ENCODE assay signal across 15 cellular contexts in the genomic region with DNA sequence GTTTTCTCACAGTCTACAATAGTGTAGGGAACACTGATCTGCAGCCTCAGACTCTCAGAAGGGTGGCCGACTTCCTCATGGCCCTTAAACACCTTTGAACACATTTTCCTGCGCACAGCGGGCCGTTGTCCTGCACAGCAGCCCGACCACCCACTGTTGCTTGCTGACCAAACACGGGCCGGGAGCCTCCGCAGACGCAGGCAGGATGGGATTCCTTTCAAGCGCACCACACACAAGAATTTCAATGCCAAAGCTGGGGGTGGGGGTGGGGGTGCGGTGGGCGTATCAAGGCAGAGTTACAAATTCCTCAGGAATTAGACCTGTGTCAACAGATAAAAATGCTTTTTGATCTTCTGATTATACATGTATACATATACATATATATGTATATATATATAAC.
DNase-seq lines count a peak whose midpoint lies in the region; ATAC-seq and TF ChIP-seq lines count a peak whose summit lies in the region.
"Had no signal": no experiment of that assay in that cellular context is flagged by ENCODE, and none has a peak within 500 bp of the region (broad histone marks: within the 10 kb centered on the region; RNA-seq: fewer than 3 reads in every experiment).

No MANE protein-coding gene starts in this region.

- DNase-seq in HCT116 (ENCODE audit: low read depth, low spot score) (no peak), RWPE2 (ENCODE audit: low spot score) (no peak), esophagus muscularis mucosa (ENCODE audit: extremely low spot score) (no peak), osteocyte (ENCODE audit: extremely low spot score, unreplicated experiment) (no peak), midbrain (lab: John Stamatoyannopoulos, UW) (no peak), NK-92 (lab: John Stamatoyannopoulos, UW; ENCODE audit: unreplicated experiment) (no peak)
- DNase-seq in stimulated activated CD4-positive, alpha-beta T cell treated with anti-CD3 and anti-CD28 coated beads, Interleukin-2, amount 100 ng/mL, for 24 hours = no peak
- DNase-seq: activated CD4-positive, alpha-beta T cell treated with anti-CD3 and anti-CD28 coated beads, Interleukin-2, amount 50 U/mL, for 48 hours; activated naive CD4-positive, alpha-beta T cell treated with anti-CD3 and anti-CD28 coated beads, Interleukin-2, amount 50 U/mL, for 16 hours; CD4-positive, alpha-beta T cell; kidney glomerular epithelial cell; PC-3; T-helper 17 cell had no signal

- no peak overlapping the region for H3K9ac ChIP-seq in HCT116 (ENCODE audit: low read length)

- no peak overlapping the region for H2AFZ ChIP-seq in HCT116 (ENCODE audit: low read depth, low read length, poor library complexity, severe bottlenecking)

- peak overlapping the region; percentile 31 for H3K27ac Mint-ChIP-seq in osteocyte (ENCODE audit: unreplicated experiment)
- H3K27ac Mint-ChIP-seq: CD4-positive, alpha-beta T cell; T-helper 17 cell had no signal

- H3K27me3 Mint-ChIP-seq in osteocyte (ENCODE audit: unreplicated experiment) = no peaks in the 10 kb centered on the region
- H3K27me3 Mint-ChIP-seq: CD4-positive, alpha-beta T cell; T-helper 17 cell had no signal

- CTCF ChIA-PET in HCT116 (lab: Charles Lee) = interaction anchor here (3.0 kb wide), 1 partner anchor 11 kb away, joined by 15 read pairs; no protein-coding TSS in a partner anchor

- H3K27ac ChIP-seq in HCT116 (ENCODE audit: low read depth, low read length) (no peak overlapping the region), RWPE2 (ENCODE audit: poor library complexity, severe bottlenecking) (peak overlapping the region; percentile 71), esophagus muscularis mucosa (replicated peaks in 1 of 4) (peak overlapping the region; percentile 56 to 69 (median 62))
- H3K27ac ChIP-seq: coronary artery, skin epidermis had no signal

- WGBS in esophagus muscularis mucosa = 61% methylated on average over 12 of the region's 12 CpGs

- H3K36me3 Mint-ChIP-seq in osteocyte (ENCODE audit: unreplicated experiment) = peaks cover 2% of the 10 kb centered on the region

- H3K27me3 ChIP-seq in HCT116 (ENCODE audit: insufficient read depth, low read length) (no peaks in the 10 kb centered on the region), RWPE2 (ENCODE audit: insufficient read depth, poor library complexity, severe bottlenecking) (no peaks in the 10 kb centered on the region), esophagus muscularis mucosa (no peaks in the 10 kb centered on the region)

- intact Hi-C loops in HCT116 (cut with micrococcal nuclease) = no loop called here
- intact Hi-C loops in esophagus muscularis mucosa (cut with DNase I) = no loop called here

- POLR2A ChIA-PET in HCT116 (lab: Charles Lee) = no interaction called here

- no peaks in the 10 kb centered on the region for H3K9me2 ChIP-seq in HCT116 (ENCODE audit: insufficient read depth)

- RAD21 ChIA-PET in HCT116 (lab: Charles Lee; ENCODE audit: low non-redundant PET in 1 of 2, low total read pairs in 2 of 2, uncharacterized antibody in 2 of 2, unreplicated experiment in 2 of 2) = no interaction called here

- no peak overlapping the region for H3K4me3 ChIP-seq in HCT116 (replicated peaks in 1 of 2; ENCODE audit: low read depth in 1 of 2, low read length in 2 of 2)
- H3K4me3 ChIP-seq in RWPE2 (ENCODE audit: severe bottlenecking) = no peak overlapping the region
- peak overlapping the region in 1 of 4 donors; percentile 20 for H3K4me3 ChIP-seq in esophagus muscularis mucosa
- H3K4me3 ChIP-seq: coronary artery, skin epidermis had no signal

- H3K36me3 ChIP-seq in HCT116 (ENCODE audit: control insufficient read depth in 1 of 2, insufficient read depth in 2 of 2, low read length in 2 of 2) (no peaks in the 10 kb centered on the region), RWPE2 (ENCODE audit: low read depth) (no peaks in the 10 kb centered on the region; the same call in 1 of the 2 replicates), esophagus muscularis mucosa (no peaks in the 10 kb centered on the region)

- BruUV-seq in HCT116 (replicated peaks; lab: Mats Ljungman, UMichigan) = no TSS peak

- TF ChIP-seq CTCF in HCT116 (IDR thresholded peaks at IDR 0.05 in 2 of 3, conservative IDR thresholded peaks at IDR 0.05 in 1 of 3; ENCODE audit: borderline replicate concordance in 1 of 3, insufficient read depth in 1 of 3, low read depth in 2 of 3, low read length in 2 of 3) (no peak), RWPE2 (IDR thresholded peaks at IDR 0.05; ENCODE audit: poor library complexity, severe bottlenecking) (no peak), esophagus muscularis mucosa (IDR thresholded peaks at IDR 0.05) (no peak), osteocyte (IDR thresholded peaks at IDR 0.05) (no peak)

- no peak for TF ChIP-seq RAD21 in HCT116 (IDR thresholded peaks at IDR 0.05; ENCODE audit: low read depth)

- peaks cover 12 to 18% of the 10 kb centered on the region in 2 experiments for H3K4me1 ChIP-seq in HCT116 (ENCODE audit: control insufficient read depth in 1 of 2, insufficient read depth in 2 of 2, low read length in 2 of 2)
- peaks cover 42% of the 10 kb centered on the region for H3K4me1 ChIP-seq in RWPE2 (ENCODE audit: insufficient read depth, poor library complexity, severe bottlenecking)
- peaks cover 5 to 51% (median 39%) of the 10 kb centered on the region in 4 donors for H3K4me1 ChIP-seq in esophagus muscularis mucosa

- TF ChIP-seq POLR2A in HCT116 (IDR thresholded peaks at IDR 0.05; ENCODE audit: borderline replicate concordance, extremely low read depth, insufficient read depth, insufficient read length) = no peak
- TF ChIP-seq POLR2A in esophagus muscularis mucosa (IDR thresholded peaks at IDR 0.05; ENCODE audit: low read depth) = no peak

- no peaks in the 10 kb centered on the region for H4K20me1 ChIP-seq in HCT116 (ENCODE audit: insufficient read depth)

- H3K4me3 Mint-ChIP-seq in osteocyte (ENCODE audit: unreplicated experiment) = no peak overlapping the region
- H3K4me3 Mint-ChIP-seq: CD4-positive, alpha-beta T cell; T-helper 17 cell had no signal

- peak; percentile 63 for ATAC-seq in HCT116
- peak; percentile 35; the same call in 1 of the 3 replicates for ATAC-seq in RWPE2 (ENCODE audit: low read depth)
- ATAC-seq: PC-3, T-helper 17 cell had no signal

- no peaks in the 10 kb centered on the region for H3K79me2 ChIP-seq in HCT116 (ENCODE audit: insufficient read depth, low read length)

- peaks cover 20% of the 10 kb centered on the region for H3K4me1 Mint-ChIP-seq in osteocyte (ENCODE audit: unreplicated experiment)

- peak overlapping the region; percentile 52 for H3K4me2 ChIP-seq in HCT116 (ENCODE audit: low read length)

- no peaks in the 10 kb centered on the region for H3K9me3 Mint-ChIP-seq in osteocyte (ENCODE audit: unreplicated experiment)
- H3K9me3 Mint-ChIP-seq: CD4-positive, alpha-beta T cell had no signal

- TF ChIP-seq EP300 in esophagus muscularis mucosa (IDR thresholded peaks at IDR 0.05) = no peak

- H3K9me3 ChIP-seq in HCT116 (ENCODE audit: control insufficient read depth in 1 of 2, insufficient read depth in 1 of 2, low read depth in 1 of 2, low read length in 2 of 2) (no peaks in the 10 kb centered on the region), RWPE2 (ENCODE audit: severe bottlenecking) (peaks cover 2% of the 10 kb centered on the region), esophagus muscularis mucosa (no peaks in the 10 kb centered on the region)

TF ChIP-seq in HCT116, 20 proteins besides CTCF, POLR2A, EP300 and RAD21:
- no peak for TF ChIP-seq SIN3A (IDR thresholded peaks at IDR 0.05; ENCODE audit: low read depth)
- no peak for TF ChIP-seq POLR2AphosphoS5 (IDR thresholded peaks at IDR 0.05; ENCODE audit: low read depth, low read length)
- TF ChIP-seq ELF1 (IDR thresholded peaks at IDR 0.05; ENCODE audit: borderline replicate concordance, low read depth) = no peak
- TF ChIP-seq ZNF274 (IDR thresholded peaks at IDR 0.05; ENCODE audit: low read depth, low read length) = no peak
- no peak for TF ChIP-seq EZH2phosphoT487 (IDR thresholded peaks at IDR 0.05; ENCODE audit: borderline replicate concordance)
- no peak for TF ChIP-seq JUND (IDR thresholded peaks at IDR 0.05)
- TF ChIP-seq, protein P1, sequence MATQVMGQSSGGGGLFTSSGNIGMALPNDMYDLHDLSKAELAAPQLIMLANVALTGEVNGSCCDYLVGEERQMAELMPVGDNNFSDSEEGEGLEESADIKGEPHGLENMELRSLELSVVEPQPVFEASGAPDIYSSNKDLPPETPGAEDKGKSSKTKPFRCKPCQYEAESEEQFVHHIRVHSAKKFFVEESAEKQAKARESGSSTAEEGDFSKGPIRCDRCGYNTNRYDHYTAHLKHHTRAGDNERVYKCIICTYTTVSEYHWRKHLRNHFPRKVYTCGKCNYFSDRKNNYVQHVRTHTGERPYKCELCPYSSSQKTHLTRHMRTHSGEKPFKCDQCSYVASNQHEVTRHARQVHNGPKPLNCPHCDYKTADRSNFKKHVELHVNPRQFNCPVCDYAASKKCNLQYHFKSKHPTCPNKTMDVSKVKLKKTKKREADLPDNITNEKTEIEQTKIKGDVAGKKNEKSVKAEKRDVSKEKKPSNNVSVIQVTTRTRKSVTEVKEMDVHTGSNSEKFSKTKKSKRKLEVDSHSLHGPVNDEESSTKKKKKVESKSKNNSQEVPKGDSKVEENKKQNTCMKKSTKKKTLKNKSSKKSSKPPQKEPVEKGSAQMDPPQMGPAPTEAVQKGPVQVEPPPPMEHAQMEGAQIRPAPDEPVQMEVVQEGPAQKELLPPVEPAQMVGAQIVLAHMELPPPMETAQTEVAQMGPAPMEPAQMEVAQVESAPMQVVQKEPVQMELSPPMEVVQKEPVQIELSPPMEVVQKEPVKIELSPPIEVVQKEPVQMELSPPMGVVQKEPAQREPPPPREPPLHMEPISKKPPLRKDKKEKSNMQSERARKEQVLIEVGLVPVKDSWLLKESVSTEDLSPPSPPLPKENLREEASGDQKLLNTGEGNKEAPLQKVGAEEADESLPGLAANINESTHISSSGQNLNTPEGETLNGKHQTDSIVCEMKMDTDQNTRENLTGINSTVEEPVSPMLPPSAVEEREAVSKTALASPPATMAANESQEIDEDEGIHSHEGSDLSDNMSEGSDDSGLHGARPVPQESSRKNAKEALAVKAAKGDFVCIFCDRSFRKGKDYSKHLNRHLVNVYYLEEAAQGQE (IDR thresholded peaks at IDR 0.05; ENCODE audit: low read depth) = no peak
- TF ChIP-seq FOSL1 (IDR thresholded peaks at IDR 0.05; ENCODE audit: low read depth) = no peak
- TF ChIP-seq, protein P2, sequence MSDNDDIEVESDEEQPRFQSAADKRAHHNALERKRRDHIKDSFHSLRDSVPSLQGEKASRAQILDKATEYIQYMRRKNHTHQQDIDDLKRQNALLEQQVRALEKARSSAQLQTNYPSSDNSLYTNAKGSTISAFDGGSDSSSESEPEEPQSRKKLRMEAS (IDR thresholded peaks at IDR 0.05) = no peak
